Comparison of ENCODE assay signal across 9 cellular contexts in the genomic region with DNA sequence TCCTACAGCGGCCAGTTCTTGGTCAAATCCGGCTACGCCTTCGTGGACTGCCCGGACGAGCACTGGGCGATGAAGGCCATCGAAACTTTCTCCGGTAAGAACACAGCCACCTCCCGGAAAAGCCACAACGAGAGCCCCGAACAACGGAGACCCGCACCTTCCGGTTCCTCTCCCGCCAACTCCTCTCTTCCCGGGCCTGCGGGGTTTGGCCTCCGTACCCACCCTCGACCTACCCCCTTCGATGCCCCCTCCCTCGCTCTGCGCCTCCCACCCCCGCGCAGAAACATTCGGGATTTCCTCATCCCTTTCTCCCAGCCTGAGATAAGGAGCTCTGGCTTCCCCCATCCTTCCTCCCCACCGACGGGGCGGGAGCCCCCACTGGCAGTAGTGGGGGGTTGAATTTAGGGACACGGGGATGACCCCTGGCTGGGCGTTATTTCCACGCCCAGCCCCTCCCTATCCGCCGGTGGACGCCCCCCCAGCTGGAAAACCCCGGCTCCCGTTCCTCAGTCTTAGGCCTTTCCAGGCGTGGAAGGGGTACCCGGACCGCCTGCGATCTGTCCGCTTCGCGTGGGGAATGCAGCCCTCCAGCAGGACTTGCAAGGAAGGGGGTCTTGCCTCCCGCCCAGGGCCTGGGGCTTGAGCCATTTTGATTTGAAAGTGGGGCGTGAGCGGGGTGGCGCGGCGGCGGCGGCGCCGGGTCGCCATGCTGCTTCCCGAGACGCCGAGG. TPM values are rescaled to one million over a fixed set of nuclear protein-coding genes. Genes with fewer than 3 reads are reported as not detected.
DNase-seq lines count a peak whose midpoint lies in the region; ATAC-seq lines count a peak whose summit lies in the region.
"Had no signal": no experiment of that assay in that cellular context is flagged by ENCODE, and none has a peak within 500 bp of the region (broad histone marks: within the 10 kb centered on the region; RNA-seq: fewer than 3 reads in every experiment).

No MANE protein-coding gene starts in this region.

- no peaks in the 10 kb centered on the region for H3K9me3 Mint-ChIP-seq in stimulated activated naive CD8-positive, alpha-beta T cell treated with anti-CD3 and anti-CD28 coated beads, Interleukin-15, Interleukin-2, amounts not matched to agents 100 ng/mL and 50 ng/mL, for 24 hours
- peaks cover 0 to 3% (median 0%) of the 10 kb centered on the region in 6 donors for H3K9me3 Mint-ChIP-seq in immature natural killer cell

- H3K4me3 Mint-ChIP-seq in stimulated activated naive CD8-positive, alpha-beta T cell treated with anti-CD3 and anti-CD28 coated beads, Interleukin-15, Interleukin-2, amounts not matched to agents 100 ng/mL and 50 ng/mL, for 24 hours = peak overlapping the region; percentile 69
- peak overlapping the region; percentile 55 to 70 (median 68) for H3K4me3 Mint-ChIP-seq in immature natural killer cell

- H3K36me3 Mint-ChIP-seq in stimulated activated naive CD8-positive, alpha-beta T cell treated with anti-CD3 and anti-CD28 coated beads, Interleukin-15, Interleukin-2, amounts not matched to agents 100 ng/mL and 50 ng/mL, for 24 hours (ENCODE audit: low read depth) = no peaks in the 10 kb centered on the region
- H3K36me3 Mint-ChIP-seq in immature natural killer cell = no peaks in the 10 kb centered on the region

- H3K27ac Mint-ChIP-seq in stimulated activated naive CD8-positive, alpha-beta T cell treated with anti-CD3 and anti-CD28 coated beads, Interleukin-15, Interleukin-2, amounts not matched to agents 100 ng/mL and 50 ng/mL, for 24 hours = no peak overlapping the region
- no peak overlapping the region for H3K27ac Mint-ChIP-seq in immature natural killer cell

- peaks cover 94% of the 10 kb centered on the region for H3K27me3 Mint-ChIP-seq in stimulated activated naive CD8-positive, alpha-beta T cell treated with anti-CD3 and anti-CD28 coated beads, Interleukin-15, Interleukin-2, amounts not matched to agents 100 ng/mL and 50 ng/mL, for 24 hours
- H3K27me3 Mint-ChIP-seq in immature natural killer cell (ENCODE audit: low read depth in 3 of 3) = peaks cover 45 to 66% (median 49%) of the 10 kb centered on the region in 3 donors

- no peak for DNase-seq in stimulated activated naive CD8-positive, alpha-beta T cell treated with anti-CD3 and anti-CD28 coated beads, Interleukin-15, Interleukin-2, amounts not matched to agents 100 U/mL and 50 U/mL, for 24 hours
- DNase-seq in activated CD8-positive, alpha-beta memory T cell treated with anti-CD3 and anti-CD28 coated beads, Interleukin-2, amount 50 U/mL, for 48 hours = peak; percentile 51
- DNase-seq in immature natural killer cell (no peak), SKM-1 (lab: John Stamatoyannopoulos, UW; ENCODE audit: unreplicated experiment) (no peak), NCI-H1436 treated with DMSO at 0.1 percent for 48 hours (lab: John Stamatoyannopoulos, UW) (no peak), AML-193 (lab: John Stamatoyannopoulos, UW) (no peak)
- DNase-seq: NK-92 treated with Interleukin-12 subunit alpha and Interleukin-12 subunit beta, amount 100 ng/mL, for 24 hours had no signal

- no peak for ATAC-seq in stimulated activated naive CD8-positive, alpha-beta T cell treated with anti-CD3 and anti-CD28 coated beads, Interleukin-15, Interleukin-2, amounts not matched to agents 100 U/mL and 50 U/mL, for 24 hours
- no peak for ATAC-seq in GM21390 (IDR thresholded peaks at IDR 0.05; ENCODE audit: unreplicated experiment)

- H3K4me1 Mint-ChIP-seq in stimulated activated naive CD8-positive, alpha-beta T cell treated with anti-CD3 and anti-CD28 coated beads, Interleukin-15, Interleukin-2, amounts not matched to agents 100 ng/mL and 50 ng/mL, for 24 hours (ENCODE audit: low read depth) = peaks cover 37% of the 10 kb centered on the region
- peaks cover 32 to 35% of the 10 kb centered on the region in 2 donors for H3K4me1 Mint-ChIP-seq in immature natural killer cell

RNA-seq across cellular contexts. Expression of gene IGF2BP1, which starts 0.8 kb away (rescaled TPM):
- polyA plus RNA-seq in immature natural killer cell = not detected

RNA-seq across cellular contexts. Expression of gene GIP, which starts 29.6 kb away (rescaled TPM):
- polyA plus RNA-seq in immature natural killer cell = not detected

RNA-seq across cellular contexts. Expression of gene SNF8, which starts 53.4 kb away (rescaled TPM):
- polyA plus RNA-seq in immature natural killer cell = 100 to 1,000 TPM; 143 to 170 (median 148) TPM
